In genomic region chr9:75649060-75649459, GRCh38 we compare ENCODE assay signal across 29 cellular contexts.
"Had no signal": no experiment of that assay in that cellular context is flagged by ENCODE, and none has a peak within 500 bp of the region (broad histone marks: within the 10 kb centered on the region; RNA-seq: fewer than 3 reads in every experiment).

No MANE protein-coding gene starts in this region.

- FAIRE-seq: endometrium, islet of Langerhans, kidney had no signal

- DNase-seq: cerebellar nuclear complex; colonic mucosa; cortex of kidney; effector CD8-positive, alpha-beta T cell; effector memory CD8-positive, alpha-beta T cell; endodermal cell; erythroblast; esophagus squamous epithelium; foreskin fibroblast; foreskin melanocyte; gastrocnemius medialis; glutamatergic neuron; head of caudate nucleus; heart right ventricle; hippocampal formation; kidney; kidney glomerular epithelial cell; left colon; left ventricle myocardium inferior; lower lobe of right lung; mesenchymal stem cell; mucosa of descending colon had no signal

- H3K27ac Mint-ChIP-seq: dendritic cell treated with granulocyte-macrophage colony-stimulating factor and Interleukin-4, amounts not matched to agents 40 ng/mL and 50 ng/mL, for 4 days; effector memory CD8-positive, alpha-beta T cell; endodermal cell; mesothelial cell of epicardium had no signal

- H3K4me3 ChIP-seq: colonic mucosa, esophagus squamous epithelium, gastrocnemius medialis, heart right ventricle, left ventricle myocardium inferior, lower lobe of right lung, mucosa of descending colon had no signal

- H3K27ac ChIP-seq: colonic mucosa, epithelial cell of prostate, esophagus squamous epithelium, gastrocnemius medialis, heart right ventricle, left ventricle myocardium inferior, lower lobe of right lung had no signal

- H3K4me1 Mint-ChIP-seq: endodermal cell, mesothelial cell of epicardium had no signal

- H3K9me3 Mint-ChIP-seq: dendritic cell treated with granulocyte-macrophage colony-stimulating factor and Interleukin-4, amounts not matched to agents 40 ng/mL and 50 ng/mL, for 4 days; endodermal cell had no signal

- H3K27me3 ChIP-seq: colonic mucosa, esophagus squamous epithelium, gastrocnemius medialis, heart right ventricle had no signal

- ATAC-seq: effector memory CD8-positive, alpha-beta T cell; esophagus mucosa; gastrocnemius medialis; heart right ventricle; left colon; left lobe of liver; lower lobe of right lung; mucosa of descending colon had no signal

- H3K4me1 ChIP-seq: colonic mucosa, esophagus squamous epithelium, gastrocnemius medialis, lower lobe of right lung had no signal

- H3K9me3 ChIP-seq: colonic mucosa, esophagus squamous epithelium, gastrocnemius medialis, lower lobe of right lung, mucosa of descending colon had no signal

- H3K4me3 Mint-ChIP-seq: dendritic cell treated with granulocyte-macrophage colony-stimulating factor and Interleukin-4, amounts not matched to agents 40 ng/mL and 50 ng/mL, for 4 days; effector memory CD8-positive, alpha-beta T cell; endodermal cell; mesothelial cell of epicardium had no signal

- H3K27me3 Mint-ChIP-seq: effector memory CD8-positive, alpha-beta T cell had no signal

- H3K36me3 ChIP-seq: colonic mucosa, esophagus squamous epithelium, gastrocnemius medialis, heart right ventricle, left ventricle myocardium inferior, lower lobe of right lung had no signal
